Comparison of ENCODE assay signal across 11 cellular contexts in the genomic region with DNA sequence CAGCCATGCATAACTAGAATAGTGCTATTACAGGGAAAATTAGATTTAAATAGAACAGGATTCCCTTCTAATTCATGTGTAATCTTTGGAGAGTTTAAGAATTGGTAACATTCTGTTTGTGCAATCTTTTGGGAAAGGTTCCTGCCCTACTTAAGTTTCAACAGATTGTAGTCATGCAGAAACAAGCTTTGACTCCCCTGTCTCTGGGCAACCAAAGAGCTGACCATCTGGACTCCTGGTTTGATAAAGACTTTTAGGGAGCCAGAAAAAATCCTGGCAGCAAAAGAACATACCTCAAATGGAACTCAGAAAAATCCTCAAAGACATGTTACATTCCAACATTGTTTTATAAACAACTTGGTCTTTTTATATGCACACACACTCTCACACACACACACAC.
DNase-seq lines count a peak whose midpoint lies in the region; ATAC-seq and TF ChIP-seq lines count a peak whose summit lies in the region.
"Had no signal": no experiment of that assay in that cellular context is flagged by ENCODE, and none has a peak within 500 bp of the region (broad histone marks: within the 10 kb centered on the region; RNA-seq: fewer than 3 reads in every experiment).

No MANE protein-coding gene starts in this region.

- peak; percentile 91 for ATAC-seq in gastroesophageal sphincter
- ATAC-seq in psoas muscle, result peak; percentile 42 to 71 (median 50)
- ATAC-seq in left colon, result no peak
- ATAC-seq in GM21423 (IDR thresholded peaks at IDR 0.05; ENCODE audit: unreplicated experiment), result no peak
- ATAC-seq: activated T-cell treated with anti-CD3 and anti-CD28 coated beads, Interleukin-2, amount 50 U/mL, for 72 hours had no signal

- no peak overlapping the region for H3K27ac ChIP-seq in gastroesophageal sphincter
- H3K27ac ChIP-seq in psoas muscle, result no peak overlapping the region
- H3K27ac ChIP-seq: vagina had no signal

- intact Hi-C loops in psoas muscle (cut with DNase I) (no loop called here), left colon (cut with DNase I, micrococcal nuclease) (no loop called here)

- H3K36me3 ChIP-seq in adipocyte (ENCODE audit: control insufficient read depth, insufficient read depth, low read length, severe bottlenecking) (no peaks in the 10 kb centered on the region), gastroesophageal sphincter (no peaks in the 10 kb centered on the region), psoas muscle (ENCODE audit: insufficient read depth in 1 of 2, low read depth in 1 of 2) (no peaks in the 10 kb centered on the region)
- H3K36me3 ChIP-seq: vagina had no signal

- H3K9me3 ChIP-seq in adipocyte (ENCODE audit: control insufficient read depth, low read length) (peaks cover 9% of the 10 kb centered on the region), gastroesophageal sphincter (peaks cover 0 to 11% (median 0%) of the 10 kb centered on the region in 3 donors), psoas muscle (no peaks in the 10 kb centered on the region)
- H3K9me3 ChIP-seq: vagina had no signal

- peak; percentile 92 for DNase-seq in DMS 273 treated with DMSO at 0.1 percent for 48 hours (lab: John Stamatoyannopoulos, UW)
- peak; percentile 96 for DNase-seq in adipocyte (ENCODE audit: low read depth)
- peak in 1 of 2 donors; percentile 18 for DNase-seq in psoas muscle
- no peak for DNase-seq in activated naive CD4-positive, alpha-beta T cell treated with anti-CD3 and anti-CD28 coated beads, Interleukin-2, amount 50 U/mL, for 16 hours
- DNase-seq in left colon, result no peak
- DNase-seq in central memory CD4-positive, alpha-beta T cell, result no peak
- DNase-seq: activated T-cell treated with anti-CD3 and anti-CD28 coated beads, Interleukin-2, amount 50 U/mL, for 72 hours; NCI-H187 treated with DMSO at 0.1 percent for 48 hours had no signal

- H3K4me1 ChIP-seq in adipocyte (ENCODE audit: control insufficient read depth, insufficient read depth, low read length) (peaks cover 46% of the 10 kb centered on the region), gastroesophageal sphincter (no peaks in the 10 kb centered on the region), psoas muscle (no peaks in the 10 kb centered on the region)
- H3K4me1 ChIP-seq: vagina had no signal

- H3K27me3 ChIP-seq in adipocyte (replicated peaks; ENCODE audit: control insufficient read depth, insufficient read depth, low read length) (no peaks in the 10 kb centered on the region), gastroesophageal sphincter (no peaks in the 10 kb centered on the region), psoas muscle (ENCODE audit: insufficient read depth in 3 of 3, low read length in 2 of 3) (no peaks in the 10 kb centered on the region)
- H3K27me3 ChIP-seq: vagina had no signal

- no peak for TF ChIP-seq EP300 in gastroesophageal sphincter (IDR thresholded peaks at IDR 0.05)

- peak overlapping the region; percentile 54 for H3K4me3 ChIP-seq in adipocyte (ENCODE audit: low read length)
- H3K4me3 ChIP-seq in gastroesophageal sphincter, result no peak overlapping the region
- no peak overlapping the region for H3K4me3 ChIP-seq in psoas muscle
- H3K4me3 ChIP-seq: vagina had no signal

- TF ChIP-seq POLR2A in gastroesophageal sphincter (IDR thresholded peaks at IDR 0.05), result no peak

- TF ChIP-seq CTCF in gastroesophageal sphincter (IDR thresholded peaks at IDR 0.05) (no peak), psoas muscle (IDR thresholded peaks at IDR 0.05) (no peak)

- H3K9ac ChIP-seq in adipocyte (ENCODE audit: low read length), result peak overlapping the region; percentile 72

Comparison
In these comparisons a context has a peak if more than half of its experiments do, and no peak if none do; other contexts are left out.
1. DNase-seq: peak in DMS 273 treated with DMSO at 0.1 percent for 48 hours (single experiment) and adipocyte (single experiment); none in activated naive CD4-positive, alpha-beta T cell treated with anti-CD3 and anti-CD28 coated beads, Interleukin-2, amount 50 U/mL, for 16 hours (single experiment), left colon (0 of 2) and central memory CD4-positive, alpha-beta T cell (single experiment).
2. ATAC-seq: peak in gastroesophageal sphincter (single experiment) and psoas muscle (4 of 4); none in left colon (single experiment) and GM21423 (single experiment).